1 cellular context compared by ENCODE assay signal in the genomic region with DNA sequence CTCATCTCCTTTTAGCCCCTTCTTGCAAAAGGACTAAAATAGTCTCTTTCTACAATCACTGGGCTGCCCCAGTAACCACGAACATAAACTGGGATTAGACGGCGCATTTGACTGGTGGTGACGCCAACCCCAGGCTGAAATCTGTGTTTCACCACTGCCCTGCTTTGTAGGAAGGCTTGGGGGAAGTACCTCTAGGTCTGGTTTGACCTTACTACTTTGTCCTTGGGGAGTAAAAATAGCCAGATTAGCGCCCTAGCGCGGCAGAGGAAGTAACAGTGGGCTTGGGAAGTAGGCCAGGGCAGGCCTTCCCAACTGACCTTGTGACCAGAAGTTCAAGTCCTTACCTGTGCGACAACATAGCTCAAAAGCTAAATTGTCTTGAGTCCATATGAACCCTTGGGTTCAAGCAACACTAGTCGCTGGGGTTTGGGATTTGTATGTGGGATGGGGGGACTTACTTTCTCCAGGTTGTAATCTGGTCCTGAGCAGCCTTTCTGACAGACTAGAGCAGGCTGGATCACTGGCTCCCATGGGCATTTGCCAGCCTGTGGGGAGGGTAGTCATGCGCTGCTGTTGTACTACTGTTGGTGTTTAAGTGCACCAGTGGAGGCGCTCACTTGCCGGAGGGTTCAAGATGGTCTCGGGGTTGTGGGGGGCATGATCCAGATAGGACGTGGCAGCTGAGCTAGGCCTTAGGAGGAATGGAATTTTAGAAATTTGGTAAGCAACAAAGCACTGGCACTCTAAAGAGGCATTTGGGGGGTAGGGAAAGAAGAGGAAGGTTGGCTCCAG.
TF ChIP-seq lines count a peak whose summit lies in the region.

No MANE protein-coding gene starts in this region.

TF ChIP-seq in neural cell, 6 proteins besides CTCF, POLR2A, EP300 and RAD21 (continued from another document):
- TF ChIP-seq SMC3 (conservative IDR thresholded peaks at IDR 0.05; ENCODE audit: poor library complexity) (no peak), MXI1 (conservative IDR thresholded peaks at IDR 0.05; ENCODE audit: poor library complexity, severe bottlenecking) (no peak), TAF1 (IDR thresholded peaks at IDR 0.05; ENCODE audit: low read depth) (no peak), EZH2 (IDR thresholded peaks at IDR 0.05; ENCODE audit: borderline replicate concordance, insufficient read depth, low read length, poor library complexity, severe bottlenecking) (no peak), POLR2AphosphoS5 (IDR thresholded peaks at IDR 0.05) (no peak)
